Comparison of ENCODE assay signal across 26 cellular contexts in genomic region chr7:107085180-107085579, GRCh38.
"Had no signal": no experiment of that assay in that cellular context is flagged by ENCODE, and none has a peak within 500 bp of the region (broad histone marks: within the 10 kb centered on the region; RNA-seq: fewer than 3 reads in every experiment).

No MANE protein-coding gene starts in this region.

- H3K9me3 Mint-ChIP-seq: mesothelial cell of epicardium, naive B cell had no signal

- H3K36me3 Mint-ChIP-seq: mesothelial cell of epicardium, naive B cell had no signal

- H3K4me1 ChIP-seq: gastrocnemius medialis, left lung, lower lobe of right lung had no signal

- ATAC-seq: esophagus mucosa, gastrocnemius medialis, heart right ventricle, left cardiac atrium, left lung, left ventricle myocardium superior, lower lobe of right lung, mucosa of descending colon had no signal

- H3K9me3 ChIP-seq: esophagus squamous epithelium, gastrocnemius medialis, heart right ventricle, left lung, lower lobe of right lung, mucosa of descending colon had no signal

- H3K36me3 ChIP-seq: esophagus squamous epithelium, gastrocnemius medialis, heart right ventricle, left lung, lower lobe of right lung had no signal

- H3K27me3 ChIP-seq: dorsolateral prefrontal cortex, esophagus squamous epithelium, gastrocnemius medialis, heart right ventricle, left lung had no signal

- H3K4me3 Mint-ChIP-seq: mesothelial cell of epicardium had no signal

- H3K4me3 ChIP-seq: coronary artery, dorsolateral prefrontal cortex, esophagus squamous epithelium, gastrocnemius medialis, heart right ventricle, left lung, lower lobe of right lung, mucosa of descending colon had no signal

- DNase-seq: dermis blood vessel endothelial cell; dorsolateral prefrontal cortex; effector CD4-positive, alpha-beta T cell; effector memory CD4-positive, alpha-beta T cell; erythroblast; esophagus squamous epithelium; foreskin fibroblast; foreskin melanocyte; gastrocnemius medialis; glutamatergic neuron; head of caudate nucleus; heart right ventricle; hippocampal formation; left cardiac atrium; left lung; left ventricle myocardium superior; lower lobe of right lung; mesenchymal stem cell; mucosa of descending colon; naive B cell had no signal

- H3K4me1 Mint-ChIP-seq: naive B cell had no signal

- H3K27ac ChIP-seq: coronary artery, dorsolateral prefrontal cortex, epithelial cell of prostate, esophagus squamous epithelium, gastrocnemius medialis, heart right ventricle, left lung, lower lobe of right lung had no signal

- FAIRE-seq: colon, keratinocyte had no signal

- H3K27ac Mint-ChIP-seq: mesothelial cell of epicardium, naive B cell had no signal
